ENCODE assay signal across 14 cellular contexts in genomic region chr6:38725414-38726183, GRCh38. TPM values are rescaled to one million over a fixed set of nuclear protein-coding genes. Genes with fewer than 3 reads are reported as not detected.
A peak's percentile ranks its signal among the peaks of the same experiment; 100 is the strongest.
DNase-seq lines count a peak whose midpoint lies in the region; ATAC-seq lines count a peak whose summit lies in the region.
"Had no signal": no experiment of that assay in that cellular context is flagged by ENCODE, and none has a peak within 500 bp of the region (broad histone marks: within the 10 kb centered on the region; RNA-seq: fewer than 3 reads in every experiment).

No MANE protein-coding gene starts in this region.

- H3K27ac Mint-ChIP-seq in activated naive CD4-positive, alpha-beta T cell treated with anti-CD3 and anti-CD28 coated beads, Interleukin-2, amount 50 U/mL, for 72 hours = peak overlapping the region in 1 of 2 donors; percentile 15
- no peak overlapping the region for H3K27ac Mint-ChIP-seq in activated T-helper 17 cell treated with anti-CD3 and anti-CD28 coated beads, Interleukin-2, amount 50 U/mL, for 72 hours
- H3K27ac Mint-ChIP-seq in stimulated activated naive CD8-positive, alpha-beta T cell treated with anti-CD3 and anti-CD28 coated beads, Interleukin-15, amount 100 ng/mL, for 72 hours = no peak overlapping the region

- H3K4me1 Mint-ChIP-seq in activated T-helper 17 cell treated with anti-CD3 and anti-CD28 coated beads, Interleukin-2, amount 50 U/mL, for 72 hours = peaks cover 8% of the 10 kb centered on the region
- peaks cover 14% of the 10 kb centered on the region for H3K4me1 Mint-ChIP-seq in stimulated activated naive CD8-positive, alpha-beta T cell treated with anti-CD3 and anti-CD28 coated beads, Interleukin-15, amount 100 ng/mL, for 72 hours

- H3K36me3 Mint-ChIP-seq in activated naive CD4-positive, alpha-beta T cell treated with anti-CD3 and anti-CD28 coated beads, Interleukin-2, amount 50 U/mL, for 72 hours = peaks cover 3% of the 10 kb centered on the region in 2 donors
- no peaks in the 10 kb centered on the region for H3K36me3 Mint-ChIP-seq in activated T-helper 17 cell treated with anti-CD3 and anti-CD28 coated beads, Interleukin-2, amount 50 U/mL, for 72 hours (ENCODE audit: low read depth)

- ATAC-seq in activated naive CD4-positive, alpha-beta T cell treated with anti-CD3 and anti-CD28 coated beads, Interleukin-2, amount 50 U/mL, for 72 hours = peak; percentile 60 to 88
- peak; percentile 83 for ATAC-seq in activated T-helper 17 cell treated with anti-CD3 and anti-CD28 coated beads, Interleukin-2, amount 50 U/mL, for 72 hours (replicated peaks)
- ATAC-seq in stimulated activated naive CD8-positive, alpha-beta T cell treated with anti-CD3 and anti-CD28 coated beads, Interleukin-15, amount 100 ng/mL, for 72 hours = peak; percentile 93
- ATAC-seq: heart right ventricle, mucosa of descending colon had no signal

- H3K9me3 Mint-ChIP-seq in activated naive CD4-positive, alpha-beta T cell treated with anti-CD3 and anti-CD28 coated beads, Interleukin-2, amount 50 U/mL, for 72 hours = peaks cover 0 to 9% of the 10 kb centered on the region in 2 donors
- H3K9me3 Mint-ChIP-seq in activated T-helper 17 cell treated with anti-CD3 and anti-CD28 coated beads, Interleukin-2, amount 50 U/mL, for 72 hours = no peaks in the 10 kb centered on the region
- H3K9me3 Mint-ChIP-seq in stimulated activated naive CD8-positive, alpha-beta T cell treated with anti-CD3 and anti-CD28 coated beads, Interleukin-15, amount 100 ng/mL, for 72 hours = peaks cover 0 to 8% of the 10 kb centered on the region in 2 donors

- peaks cover 2% of the 10 kb centered on the region for H3K27me3 Mint-ChIP-seq in activated T-helper 17 cell treated with anti-CD3 and anti-CD28 coated beads, Interleukin-2, amount 50 U/mL, for 72 hours
- H3K27me3 Mint-ChIP-seq in stimulated activated naive CD8-positive, alpha-beta T cell treated with anti-CD3 and anti-CD28 coated beads, Interleukin-15, amount 100 ng/mL, for 72 hours = peaks cover 24% of the 10 kb centered on the region

- no peak overlapping the region for H3K4me3 Mint-ChIP-seq in activated T-helper 17 cell treated with anti-CD3 and anti-CD28 coated beads, Interleukin-2, amount 50 U/mL, for 72 hours
- peak overlapping the region in 1 of 2 donors; percentile 0 for H3K4me3 Mint-ChIP-seq in stimulated activated naive CD8-positive, alpha-beta T cell treated with anti-CD3 and anti-CD28 coated beads, Interleukin-15, amount 100 ng/mL, for 72 hours

- no peak for DNase-seq in activated naive CD4-positive, alpha-beta T cell treated with anti-CD3 and anti-CD28 coated beads, Interleukin-2, amount 50 U/mL, for 72 hours (ENCODE audit: low spot score in 2 of 2)
- DNase-seq in activated naive CD4-positive, alpha-beta T cell (lab: John Stamatoyannopoulos, UW) = no peak
- DNase-seq in HS-27A (ENCODE audit: low read depth) = peak; percentile 15
- peak in 1 of 2 donors; percentile 49 for DNase-seq in stimulated activated naive CD8-positive, alpha-beta T cell treated with anti-CD3 and anti-CD28 coated beads, Interleukin-15, amount 100 ng/mL, for 72 hours
- no peak for DNase-seq in cerebellum (ENCODE audit: low spot score)
- no peak for DNase-seq in activated gamma-delta T cell (lab: John Stamatoyannopoulos, UW)
- DNase-seq in KG1 (lab: John Stamatoyannopoulos, UW) = no peak
- DNase-seq: heart right ventricle; kidney; mucosa of descending colon; NCI-H1092; stimulated activated naive CD4-positive, alpha-beta T cell treated with Interleukin-2 at 50 U/mL for 16 hours had no signal

RNA-seq across cellular contexts. Expression of gene DNAH8, which starts 10.5 kb away (rescaled TPM):
- 1 to 10 TPM in 1 of 2 donors, not detected in 1; 1.1 TPM for total RNA-seq in activated naive CD4-positive, alpha-beta T cell treated with anti-CD3 and anti-CD28 coated beads, Interleukin-2, amount 50 U/mL, for 72 hours
- total RNA-seq in activated T-helper 17 cell treated with anti-CD3 and anti-CD28 coated beads, Interleukin-2, amount 50 U/mL, for 72 hours = under 1 TPM; 0.03 to 0.09 TPM
- 0.09 TPM for total RNA-seq in cerebellum
- total RNA-seq: epithelial cell of proximal tubule had no signal

RNA-seq across cellular contexts. Expression of gene GLO1, which starts 22.7 kb away (rescaled TPM):
- total RNA-seq in activated naive CD4-positive, alpha-beta T cell treated with anti-CD3 and anti-CD28 coated beads, Interleukin-2, amount 50 U/mL, for 72 hours = 100 to 1,000 TPM; 121 to 138 TPM
- 100 to 1,000 TPM in 1 of 2 donors, 10 to 100 TPM in 1; 94.5 to 190 TPM for total RNA-seq in activated T-helper 17 cell treated with anti-CD3 and anti-CD28 coated beads, Interleukin-2, amount 50 U/mL, for 72 hours
- total RNA-seq in cerebellum = 69.3 TPM
